In genomic region chr11:93519179-93519578, GRCh38 we compare ENCODE assay signal across 15 cellular contexts. TPM values are rescaled to one million over a fixed set of nuclear protein-coding genes. Genes with fewer than 3 reads are reported as not detected.
DNase-seq lines count a peak whose midpoint lies in the region; FAIRE-seq and TF ChIP-seq lines count a peak whose summit lies in the region.
"Had no signal": no experiment of that assay in that cellular context is flagged by ENCODE, and none has a peak within 500 bp of the region (broad histone marks: within the 10 kb centered on the region; RNA-seq: fewer than 3 reads in every experiment).

No MANE protein-coding gene starts in this region.

- no peak overlapping the region for H3K27ac ChIP-seq in keratinocyte (ENCODE audit: control insufficient read depth, insufficient read depth, low read length)
- H3K27ac ChIP-seq: brain microvascular endothelial cell had no signal

- H3K4me1 ChIP-seq in keratinocyte (ENCODE audit: control insufficient read depth, extremely low read depth, insufficient read depth, low read length), result peaks cover 24% of the 10 kb centered on the region

- no peaks in the 10 kb centered on the region for H3K36me3 ChIP-seq in keratinocyte (ENCODE audit: control insufficient read depth in 2 of 2, extremely low read depth in 1 of 2, insufficient read depth in 2 of 2, low read length in 2 of 2)
- H3K36me3 ChIP-seq: brain microvascular endothelial cell, MG63 had no signal

- no peak for TF ChIP-seq CTCF in keratinocyte (optimal IDR thresholded peaks at IDR 0.05 in 1 of 3, IDR thresholded peaks at IDR 0.05 in 1 of 3, conservative IDR thresholded peaks at IDR 0.05 in 1 of 3; ENCODE audit: extremely low read depth in 1 of 3, insufficient read depth in 2 of 3, low read length in 3 of 3)

- peak overlapping the region; percentile 36 for H3K4me2 ChIP-seq in keratinocyte (ENCODE audit: control insufficient read depth, extremely low read depth, insufficient read depth, low read depth, low read length)

- no peak overlapping the region for H2AFZ ChIP-seq in keratinocyte (ENCODE audit: control insufficient read depth, low read length)

- H3K9me1 ChIP-seq in keratinocyte (ENCODE audit: control insufficient read depth, extremely low read depth, insufficient read depth, low read length), result no peaks in the 10 kb centered on the region

- no peaks in the 10 kb centered on the region for H3K79me2 ChIP-seq in keratinocyte (ENCODE audit: control insufficient read depth, insufficient read depth, low read length)

- DNase-seq in NCI-H1417 (lab: John Stamatoyannopoulos, UW) (peak; percentile 41 to 77 (median 57)), NCI-H1417 treated with DMSO at 0.1 percent for 48 hours (lab: John Stamatoyannopoulos, UW) (no peak), NCI-H146 (lab: John Stamatoyannopoulos, UW) (peak; percentile 50), NCI-H748 (lab: John Stamatoyannopoulos, UW; ENCODE audit: unreplicated experiment) (peak; percentile 80), keratinocyte (ENCODE audit: low read depth, low spot score) (no peak), NOMO-1 treated with dmso at 0.1 percent for 144 hours (lab: John Stamatoyannopoulos, UW; ENCODE audit: unreplicated experiment) (no peak), NCI-H187 (lab: John Stamatoyannopoulos, UW) (no peak), NCI-H187 treated with DMSO at 0.1 percent for 48 hours (lab: John Stamatoyannopoulos, UW) (no peak)
- DNase-seq: activated CD4-positive, alpha-beta T cell treated with anti-CD3 and anti-CD28 coated beads, Interleukin-2, amount 50 U/mL, for 4 hours; brain microvascular endothelial cell; MG63; NK-92 treated with Interleukin-12 subunit alpha and Interleukin-12 subunit beta, amount 100 ng/mL, for 24 hours; right cardiac atrium; stimulated activated naive CD8-positive, alpha-beta T cell treated with anti-CD3 and anti-CD28 coated beads, Interleukin-15, Interleukin-2, amounts not matched to agents 100 U/mL and 50 U/mL, for 24 hours had no signal

- no peak overlapping the region for H3K9ac ChIP-seq in keratinocyte (ENCODE audit: control insufficient read depth, extremely low read depth, insufficient read depth, low read length)

- dilution Hi-C loops in keratinocyte (cut with MboI; ENCODE audit: extremely low pct_ligation_motif_present, low sequenced_read_pairs), result no loop called here

- no peak overlapping the region for H3K4me3 ChIP-seq in keratinocyte (ENCODE audit: control insufficient read depth in 2 of 3, extremely low read depth in 1 of 3, insufficient read depth in 2 of 3, low read depth in 1 of 3, low read length in 3 of 3)
- H3K4me3 ChIP-seq: MG63 had no signal

- H3K9me3 ChIP-seq in keratinocyte (ENCODE audit: control insufficient read depth, low read depth, low read length), result no peaks in the 10 kb centered on the region
- H3K9me3 ChIP-seq: MG63 had no signal

- H4K20me1 ChIP-seq in keratinocyte (ENCODE audit: control insufficient read depth, extremely low read depth, insufficient read depth, low read length), result no peaks in the 10 kb centered on the region

- H3K27me3 ChIP-seq in keratinocyte (ENCODE audit: control insufficient read depth, extremely low read depth, insufficient read depth, low read length), result peaks cover 4% of the 10 kb centered on the region
- H3K27me3 ChIP-seq: brain microvascular endothelial cell, MG63 had no signal

- FAIRE-seq in keratinocyte (lab: Jason Lieb, UNC), result peak; percentile 32
- FAIRE-seq: frontal cortex had no signal

RNA-seq across cellular contexts. Expression of gene SMCO4, which starts 24.0 kb away (rescaled TPM):
- 1.5 to 3.8 TPM (median 1.9 TPM) in 3 replicates for polyA plus RNA-seq in keratinocyte
- not detected for polyA plus RNA-seq in keratinocyte (2011; ENCODE audit: low read depth)
- 1.4 TPM in 2 replicates for polyA plus RNA-seq in keratinocyte (2011; cell fraction: cytosol; rRNA removed)
- 0.20 and 0.75 TPM in 2 replicates for polyA plus RNA-seq in keratinocyte (2011; cell fraction: nucleus; rRNA removed)
- 0.92 and 2.1 TPM in 2 replicates for polyA plus RNA-seq in keratinocyte (2012; ENCODE audit: low replicate concordance)
- polyA minus RNA-seq in keratinocyte, result 0.32 TPM in 1 of 3 replicates, not detected in the others
- polyA minus RNA-seq in keratinocyte (2011; cell fraction: cytosol; rRNA and poly(A)+ RNA removed), result not detected
- polyA minus RNA-seq in keratinocyte (2011; cell fraction: nucleus; rRNA and poly(A)+ RNA removed), result not detected in 2 replicates

Comparison
In these comparisons a context has a peak if more than half of its experiments do, and no peak if none do; other contexts are left out.
1. DNase-seq: peak in NCI-H1417 (3 of 3), NCI-H146 (single experiment) and NCI-H748 (single experiment); none in NCI-H1417 treated with DMSO at 0.1 percent for 48 hours (single experiment), keratinocyte (single experiment), NOMO-1 treated with dmso at 0.1 percent for 144 hours (single experiment), NCI-H187 (0 of 2) and NCI-H187 treated with DMSO at 0.1 percent for 48 hours (single experiment).